Comparison of ENCODE assay signal across 21 cellular contexts in genomic region chr22:35275580-35275979, GRCh38. TPM values are rescaled to one million over a fixed set of nuclear protein-coding genes. Genes with fewer than 3 reads are reported as not detected.
DNase-seq lines count a peak whose midpoint lies in the region; ATAC-seq and TF ChIP-seq lines count a peak whose summit lies in the region.
"Had no signal": no experiment of that assay in that cellular context is flagged by ENCODE, and none has a peak within 500 bp of the region (broad histone marks: within the 10 kb centered on the region; RNA-seq: fewer than 3 reads in every experiment).

No MANE protein-coding gene starts in this region.

- no peak overlapping the region for H3K27ac ChIP-seq in RWPE1
- H3K27ac ChIP-seq: body of pancreas, SK-N-MC, tibial nerve, VCaP had no signal

- POLR2A ChIA-PET in AG04449 (lab: Yijun Ruan, JAX), result no interaction called here
- POLR2A ChIA-PET in RWPE1 (lab: Yijun Ruan, JAX; ENCODE audit: low non-redundant PET), result no interaction called here

- no peak for TF ChIP-seq CTCF in AG04449 (IDR thresholded peaks at IDR 0.05; ENCODE audit: insufficient read depth, low read length, missing control alignments)
- no peak for TF ChIP-seq CTCF in RWPE1 (conservative IDR thresholded peaks at IDR 0.05; ENCODE audit: low read depth)
- TF ChIP-seq CTCF in fibroblast of mammary gland (conservative IDR thresholded peaks at IDR 0.05; ENCODE audit: control insufficient read depth, insufficient read depth, low read depth, low read length), result no peak

- CTCF ChIA-PET in AG04449 (lab: Yijun Ruan, JAX) (no interaction called here), RWPE1 (lab: Yijun Ruan, JAX) (interaction anchor here (0.6 kb wide), 1 partner anchor 125 kb away, joined by 3 read pairs; no protein-coding TSS in a partner anchor)

- DNase-seq in AG04449 (ENCODE audit: low read depth, low spot score) (peak; percentile 26), GM03348 (ENCODE audit: low spot score) (peak; percentile 16), RWPE1 (ENCODE audit: low spot score) (peak; percentile 4), fibroblast of mammary gland (ENCODE audit: low read depth) (peak; percentile 34), NCI-H146 treated with DMSO at 0.1 percent for 48 hours (lab: John Stamatoyannopoulos, UW; ENCODE audit: unreplicated experiment) (no peak), left lobe of liver (ENCODE audit: low spot score) (no peak)
- no peak for DNase-seq in activated naive CD4-positive, alpha-beta T cell (lab: John Stamatoyannopoulos, UW)
- DNase-seq: activated CD4-positive, alpha-beta T cell treated with anti-CD3 and anti-CD28 coated beads, Interleukin-2, amount 50 U/mL, for 4 hours; activated naive CD8-positive, alpha-beta T cell treated with anti-CD3 and anti-CD28 coated beads, Interleukin-2, amount 10 ng/mL, durations not matched to agents 7 days and 5 days; body of pancreas; effector CD8-positive, alpha-beta T cell; MV-4-11; NCI-H1694 treated with DMSO at 0.1 percent for 48 hours; NCI-H526 treated with DMSO at 0.1 percent for 48 hours; stimulated activated CD8-positive, alpha-beta memory T cell treated with anti-CD3 and anti-CD28 coated beads, Interleukin-4, amount 100 ng/mL, for 48 hours had no signal

- no peak overlapping the region for H3K4me3 ChIP-seq in AG04449 (ENCODE audit: low read depth, low read length)
- no peak overlapping the region for H3K4me3 ChIP-seq in fibroblast of mammary gland (ENCODE audit: control insufficient read depth, low read depth, low read length)
- H3K4me3 ChIP-seq: body of pancreas, lung, SK-N-MC, tibial nerve had no signal

- ATAC-seq in HG03439 (IDR thresholded peaks at IDR 0.05; ENCODE audit: unreplicated experiment), result no peak
- no peak for ATAC-seq in left lobe of liver
- ATAC-seq: body of pancreas, esophagus mucosa had no signal

RNA-seq across cellular contexts. Expression of gene HMGXB4, which starts 18.3 kb away (rescaled TPM):
- 5.9 TPM for total RNA-seq in left lobe of liver

RNA-seq across cellular contexts. Expression of gene TOM1, which starts 24.1 kb away (rescaled TPM):
- total RNA-seq in left lobe of liver, result 49.1 TPM

Comparison
In these comparisons a context has a peak if more than half of its experiments do, and no peak if none do; other contexts are left out.
1. DNase-seq: peak in AG04449 (single experiment), GM03348 (single experiment), RWPE1 (single experiment) and fibroblast of mammary gland (single experiment); none in NCI-H146 treated with DMSO at 0.1 percent for 48 hours (single experiment), left lobe of liver (single experiment) and activated naive CD4-positive, alpha-beta T cell (0 of 4).